In the genomic region with DNA sequence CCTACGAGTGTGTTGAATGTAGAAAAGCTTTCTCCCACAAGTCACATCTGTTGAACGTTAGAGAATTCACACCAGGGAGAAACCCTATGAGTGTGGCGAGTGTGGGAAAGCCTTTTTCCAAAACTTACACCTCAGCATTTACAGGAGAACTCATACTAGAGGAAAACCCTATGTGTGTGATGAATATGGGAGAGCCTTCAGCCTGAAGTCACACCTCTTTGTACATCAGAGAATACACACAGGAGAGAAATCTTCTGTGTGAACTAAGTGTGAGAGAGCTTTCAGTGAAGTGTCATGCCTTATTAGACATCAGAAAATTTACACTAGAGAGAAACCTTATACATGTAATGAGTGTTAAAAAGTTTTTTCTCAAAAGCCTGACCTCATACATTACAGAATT, we compare ENCODE assay signal across 1 cellular context.
TF ChIP-seq lines count a peak whose summit lies in the region.

No MANE protein-coding gene starts in this region.

TF ChIP-seq in K562, 482 proteins besides CTCF, POLR2A, EP300 and RAD21 (continued from another document):
- TF ChIP-seq CBX2 (IDR thresholded peaks at IDR 0.05; ENCODE audit: insufficient read depth, low read length, poor library complexity, severe bottlenecking) (no peak), LEF1 (IDR thresholded peaks at IDR 0.05) (no peak)
- TF ChIP-seq, protein P1, sequence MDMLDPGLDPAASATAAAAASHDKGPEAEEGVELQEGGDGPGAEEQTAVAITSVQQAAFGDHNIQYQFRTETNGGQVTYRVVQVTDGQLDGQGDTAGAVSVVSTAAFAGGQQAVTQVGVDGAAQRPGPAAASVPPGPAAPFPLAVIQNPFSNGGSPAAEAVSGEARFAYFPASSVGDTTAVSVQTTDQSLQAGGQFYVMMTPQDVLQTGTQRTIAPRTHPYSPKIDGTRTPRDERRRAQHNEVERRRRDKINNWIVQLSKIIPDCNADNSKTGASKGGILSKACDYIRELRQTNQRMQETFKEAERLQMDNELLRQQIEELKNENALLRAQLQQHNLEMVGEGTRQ (CRISPR knock-in tag; IDR thresholded peaks at IDR 0.05): no peak
